Comparison of ENCODE assay signal across 1 cellular context in genomic region chr6:33627876-33628275, GRCh38.
TF ChIP-seq lines count a peak whose summit lies in the region.

No MANE protein-coding gene starts in this region.

TF ChIP-seq in H1, 55 proteins besides CTCF, POLR2A, EP300 and RAD21:
- no peak for TF ChIP-seq SRF (IDR thresholded peaks at IDR 0.05; ENCODE audit: low read depth, low read length)
- no peak for TF ChIP-seq BCL11A (IDR thresholded peaks at IDR 0.05; ENCODE audit: low read depth in 2 of 2, low read length in 2 of 2)
- no peak for TF ChIP-seq RBBP5 (IDR thresholded peaks at IDR 0.05; ENCODE audit: borderline replicate concordance, low read depth, low read length)
- no peak for TF ChIP-seq TCF12 (IDR thresholded peaks at IDR 0.05; ENCODE audit: low read depth, low read length)
- no peak for TF ChIP-seq CTBP2 (IDR thresholded peaks at IDR 0.05; ENCODE audit: borderline replicate concordance, insufficient read depth, insufficient read length, low read length)
- TF ChIP-seq MAFK (IDR thresholded peaks at IDR 0.05; ENCODE audit: low read depth, low read length), result no peak
- no peak for TF ChIP-seq ATF2 (IDR thresholded peaks at IDR 0.05; ENCODE audit: low read length)
- no peak for TF ChIP-seq SAP30 (IDR thresholded peaks at IDR 0.05; ENCODE audit: insufficient read depth, insufficient replicate concordance, low read length)
- TF ChIP-seq EZH2 (IDR thresholded peaks at IDR 0.05; ENCODE audit: low read depth, low read length, severe bottlenecking), result no peak
- no peak for TF ChIP-seq CHD1 (IDR thresholded peaks at IDR 0.05; ENCODE audit: low read depth, low read length)
- no peak for TF ChIP-seq HDAC6 (IDR thresholded peaks at IDR 0.05; ENCODE audit: low read depth, low read length)
